ENCODE assay signal across 8 cellular contexts in genomic region chr13:114234266-114234644, GRCh38.
DNase-seq lines count a peak whose midpoint lies in the region; TF ChIP-seq lines count a peak whose summit lies in the region.

No MANE protein-coding gene starts in this region.

- DNase-seq in GM12864 (ENCODE audit: low read depth) (no peak), fibroblast of pulmonary artery (ENCODE audit: low read depth) (no peak), skeletal muscle cell (ENCODE audit: low read depth) (no peak), dedifferentiated amniotic fluid mesenchymal stem cell (ENCODE audit: extremely low spot score) (no peak), HuH-7 (ENCODE audit: low spot score) (no peak), NCI-H446 treated with DMSO at 0.1 percent for 48 hours (lab: John Stamatoyannopoulos, UW) (no peak)
- DNase-seq in NK-92 treated with Interleukin-12 subunit alpha and Interleukin-12 subunit beta, amount 100 ng/mL, for 24 hours (lab: John Stamatoyannopoulos, UW), result no peak

- H3K79me2 ChIP-seq in SU-DHL-6 (ENCODE audit: insufficient read depth, low read length), result peaks cover 23% of the 10 kb centered on the region

- H3F3A ChIP-seq in SU-DHL-6 (ENCODE audit: insufficient read depth), result 0 out of 2 replicates have a peak, but pooled peaks cover 6% of the 10 kb centered on the region

- H3K4me3 ChIP-seq in GM12864 (ENCODE audit: low read depth, low read length), result peak overlapping the region; percentile 89
- H3K4me3 ChIP-seq in SU-DHL-6 (ENCODE audit: insufficient read depth, low read length, poor library complexity, severe bottlenecking), result peak overlapping the region; percentile 67
- H3K4me3 ChIP-seq in fibroblast of pulmonary artery (replicated peaks; ENCODE audit: low read depth, low read length), result peak overlapping the region; percentile 84
- peak overlapping the region; percentile 94 for H3K4me3 ChIP-seq in skeletal muscle cell (ENCODE audit: low read depth, low read length)

- H2AFZ ChIP-seq in SU-DHL-6 (ENCODE audit: low read depth, low read length, severe bottlenecking), result peak overlapping the region; percentile 99

- peak overlapping the region; percentile 85 for H3K4me2 ChIP-seq in SU-DHL-6 (ENCODE audit: low read depth, low read length, poor library complexity, severe bottlenecking)

- H3K9me3 ChIP-seq in SU-DHL-6 (ENCODE audit: insufficient read depth, low read length), result no peaks in the 10 kb centered on the region

- no peak for TF ChIP-seq CTCF in GM12864 (IDR thresholded peaks at IDR 0.05; ENCODE audit: low read depth, low read length, missing control alignments)
- TF ChIP-seq CTCF in SU-DHL-6 (IDR thresholded peaks at IDR 0.05; ENCODE audit: insufficient read depth, low read length, poor library complexity, severe bottlenecking), result no peak
- no peak for TF ChIP-seq CTCF in fibroblast of pulmonary artery (IDR thresholded peaks at IDR 0.05; ENCODE audit: low read length, missing control alignments)

- H3K36me3 ChIP-seq in SU-DHL-6 (ENCODE audit: low read length), result peaks cover 12% of the 10 kb centered on the region; the same call in 1 of the 2 replicates

- H3K27me3 ChIP-seq in SU-DHL-6 (ENCODE audit: low read length), result no peaks in the 10 kb centered on the region

- no peaks in the 10 kb centered on the region for H3K9me2 ChIP-seq in SU-DHL-6 (replicated peaks; ENCODE audit: insufficient read depth, low read length)

- H3K9ac ChIP-seq in SU-DHL-6 (ENCODE audit: low read length), result peak overlapping the region; percentile 75

- no peaks in the 10 kb centered on the region for H4K20me1 ChIP-seq in SU-DHL-6 (ENCODE audit: low read depth, low read length)

- H3K27ac ChIP-seq in SU-DHL-6 (ENCODE audit: low read depth, low read length), result no peak overlapping the region
